ENCODE assay signal across 8 cellular contexts in genomic region chr1:3454811-3455618, GRCh38. TPM values are rescaled to one million over a fixed set of nuclear protein-coding genes. Genes with fewer than 3 reads are reported as not detected.
DNase-seq lines count a peak whose midpoint lies in the region; ATAC-seq and TF ChIP-seq lines count a peak whose summit lies in the region.

No MANE protein-coding gene starts in this region.

- POLR2A ChIA-PET in CD8-positive, alpha-beta memory T cell (lab: Charles Lee): no interaction called here

- peaks cover 0 to 6% (median 2%) of the 10 kb centered on the region in 3 donors for H3K4me1 Mint-ChIP-seq in CD8-positive, alpha-beta memory T cell
- no peaks in the 10 kb centered on the region for H3K4me1 Mint-ChIP-seq in central memory CD8-positive, alpha-beta T cell

- peak overlapping the region; percentile 37 to 82 (median 71) for H3K4me3 Mint-ChIP-seq in CD8-positive, alpha-beta memory T cell
- H3K4me3 Mint-ChIP-seq in central memory CD8-positive, alpha-beta T cell: peak overlapping the region; percentile 65

- no peak overlapping the region for H3K4me3 ChIP-seq in CD8-positive, alpha-beta memory T cell (ENCODE audit: low read length)
- peak overlapping the region; percentile 87 for H3K4me3 ChIP-seq in LNCaP clone FGC (ENCODE audit: low read depth, low read length)
- H3K4me3 ChIP-seq in lung: peak overlapping the region; percentile 47

- peaks cover 20% of the 10 kb centered on the region for H3K27me3 ChIP-seq in CD8-positive, alpha-beta memory T cell (ENCODE audit: insufficient read depth, low read length, poor library complexity, severe bottlenecking)
- H3K27me3 ChIP-seq in lung (ENCODE audit: control insufficient read depth, insufficient read depth): no peaks in the 10 kb centered on the region

- H3K36me3 Mint-ChIP-seq in CD8-positive, alpha-beta memory T cell: no peaks in the 10 kb centered on the region
- peaks cover 1% of the 10 kb centered on the region for H3K36me3 Mint-ChIP-seq in central memory CD8-positive, alpha-beta T cell (ENCODE audit: insufficient read depth)

- TF ChIP-seq CTCF in LNCaP clone FGC (IDR thresholded peaks at IDR 0.05; ENCODE audit: control insufficient read depth, extremely low read depth, insufficient read depth): no peak
- no peak for TF ChIP-seq CTCF in lung (IDR thresholded peaks at IDR 0.05; ENCODE audit: control extremely low read depth, extremely low read depth)

- H3K27ac ChIP-seq in CD8-positive, alpha-beta memory T cell (ENCODE audit: low read depth, low read length): no peak overlapping the region
- peak overlapping the region in 1 of 2 donors; percentile 29 for H3K27ac ChIP-seq in lung (ENCODE audit: low read depth in 1 of 2, low read length in 1 of 2)

- H3K9me3 Mint-ChIP-seq in CD8-positive, alpha-beta memory T cell: no peaks in the 10 kb centered on the region
- H3K9me3 Mint-ChIP-seq in central memory CD8-positive, alpha-beta T cell: no peaks in the 10 kb centered on the region

- H3K27ac Mint-ChIP-seq in CD8-positive, alpha-beta memory T cell: peak overlapping the region in 3 of 8 donors; percentile 11 to 91 (median 41)
- H3K27ac Mint-ChIP-seq in central memory CD8-positive, alpha-beta T cell (ENCODE audit: low read depth): no peak overlapping the region

- peaks cover 11% of the 10 kb centered on the region for H3K4me1 ChIP-seq in CD8-positive, alpha-beta memory T cell (ENCODE audit: insufficient read depth, low read length)
- H3K4me1 ChIP-seq in lung (ENCODE audit: control insufficient read depth in 2 of 2, insufficient read depth in 2 of 2, low read length in 2 of 2): peaks cover 0 to 7% of the 10 kb centered on the region in 2 donors

- no peaks in the 10 kb centered on the region for H3K9me3 ChIP-seq in CD8-positive, alpha-beta memory T cell (ENCODE audit: low read length)
- no peaks in the 10 kb centered on the region for H3K9me3 ChIP-seq in lung (ENCODE audit: control insufficient read depth in 2 of 2, insufficient read depth in 1 of 2, low read length in 1 of 2)

- WGBS in lung, 2 donors: 12 to 16% methylated on average over 31 to 46 of the region's 46 CpGs

- H3K27me3 Mint-ChIP-seq in CD8-positive, alpha-beta memory T cell: peaks cover 3 to 15% of the 10 kb centered on the region in 2 donors
- H3K27me3 Mint-ChIP-seq in central memory CD8-positive, alpha-beta T cell: peaks cover 18% of the 10 kb centered on the region

- peak in 1 of 5 donors; percentile 14 for DNase-seq in CD8-positive, alpha-beta memory T cell
- no peak for DNase-seq in LNCaP clone FGC (ENCODE audit: low read depth)
- no peak for DNase-seq in central memory CD8-positive, alpha-beta T cell (ENCODE audit: low spot score in 2 of 2)
- no peak for DNase-seq in lung (ENCODE audit: low spot score)
- DNase-seq in NCI-H1092 (lab: John Stamatoyannopoulos, UW): no peak
- no peak for DNase-seq in cortex of kidney (lab: John Stamatoyannopoulos, UW)

- CTCF ChIA-PET in CD8-positive, alpha-beta memory T cell (lab: Charles Lee): interaction anchor here (0.6 to 1.1 kb wide), 2 partner anchors 165 to 269 kb away, joined by 3 read pairs; no protein-coding TSS in a partner anchor

- no peak for ATAC-seq in central memory CD8-positive, alpha-beta T cell (replicated peaks; ENCODE audit: extremely low read depth, poor library complexity, severe bottlenecking)
- no peak for ATAC-seq in lung (ENCODE audit: insufficient read depth, low FRiP score)
- no peak for ATAC-seq in GM18868 (IDR thresholded peaks at IDR 0.05; ENCODE audit: unreplicated experiment)
- no peak for ATAC-seq in HG03196 (IDR thresholded peaks at IDR 0.05; ENCODE audit: unreplicated experiment)

- no peaks in the 10 kb centered on the region for H3K36me3 ChIP-seq in CD8-positive, alpha-beta memory T cell (ENCODE audit: insufficient read depth, low read length)
- no peaks in the 10 kb centered on the region for H3K36me3 ChIP-seq in lung (ENCODE audit: control insufficient read depth in 2 of 2, insufficient read depth in 2 of 2, low read length in 2 of 2)

RNA-seq across cellular contexts. Expression of gene ARHGEF16, which starts 0.6 kb away (rescaled TPM):
- not detected for total RNA-seq in CD8-positive, alpha-beta memory T cell
- polyA plus RNA-seq in CD8-positive, alpha-beta memory T cell: 0.06 TPM
- total RNA-seq in lung: 10 to 100 TPM in 1 of 2 donors, 1 to 10 TPM in 1; 6.5 to 14.8 TPM
- 10 to 100 TPM in 1 of 2 donors, 1 to 10 TPM in 1; 8.2 to 11.4 TPM for polyA plus RNA-seq in lung

Comparison
In these comparisons a context has a peak if more than half of its experiments do, and no peak if none do; other contexts are left out.
1. RNA of gene ARHGEF16, which starts 0.6 kb away (total RNA-seq): 6.5 to 14.8 TPM in lung; not detected in CD8-positive, alpha-beta memory T cell; every median in the first group is over 4 times any median in the second.